In genomic region chr7:106418094-106418493, GRCh38 we compare ENCODE assay signal across 10 cellular contexts.
DNase-seq lines count a peak whose midpoint lies in the region; ATAC-seq and TF ChIP-seq lines count a peak whose summit lies in the region.
"Had no signal": no experiment of that assay in that cellular context is flagged by ENCODE, and none has a peak within 500 bp of the region (broad histone marks: within the 10 kb centered on the region; RNA-seq: fewer than 3 reads in every experiment).

No MANE protein-coding gene starts in this region.

- DNase-seq in LHCN-M2 (ENCODE audit: low read depth) = peak; percentile 41
- peak; percentile 46 for DNase-seq in foreskin melanocyte
- no peak for DNase-seq in spleen
- DNase-seq in stimulated activated CD4-positive, alpha-beta T cell treated with anti-CD3 and anti-CD28 coated beads, Interleukin-15, amount 100 ng/mL, for 24 hours = no peak
- DNase-seq: naive B cell, NCI-H2029, SJCRH30 had no signal

- peaks cover 0 to 24% (median 17%) of the 10 kb centered on the region in 8 donors for H3K9me3 ChIP-seq in spleen

- no peaks in the 10 kb centered on the region for H3K27me3 ChIP-seq in spleen (replicated peaks in 1 of 7)
- H3K27me3 ChIP-seq: SJCRH30 had no signal

- no peaks in the 10 kb centered on the region for H3K36me3 ChIP-seq in spleen
- H3K36me3 ChIP-seq: SJCRH30 had no signal

- intact Hi-C loops in spleen (cut with DNase I; ENCODE audit: low total_unique reads) = no loop called here

- no peak for ATAC-seq in HG03571 (IDR thresholded peaks at IDR 0.05; ENCODE audit: unreplicated experiment)
- no peak for ATAC-seq in GM18519 (IDR thresholded peaks at IDR 0.05; ENCODE audit: low FRiP score, unreplicated experiment)

- peaks cover 0 to 53% (median 29%) of the 10 kb centered on the region in 6 donors for H3K4me1 ChIP-seq in spleen

- 15 to 64% (median 43%) methylated on average over 1 of the region's 1 CpG for WGBS in spleen, 5 donors

- TF ChIP-seq CTCF in VCaP (conservative IDR thresholded peaks at IDR 0.05) (no peak), spleen (IDR thresholded peaks at IDR 0.05 in 8 of 11, conservative IDR thresholded peaks at IDR 0.05 in 3 of 11) (no peak)

- no peak for TF ChIP-seq POLR2A in spleen (IDR thresholded peaks at IDR 0.05)

- peak overlapping the region in 1 of 8 donors; percentile 60 for H3K4me3 ChIP-seq in spleen
- H3K4me3 ChIP-seq: SJCRH30 had no signal

- H3K27ac ChIP-seq in VCaP (peak overlapping the region; percentile 41), spleen (peak overlapping the region; percentile 29 to 95 (median 82))
- H3K27ac ChIP-seq: SJCRH30 had no signal

Comparison
In these comparisons a context has a peak if more than half of its experiments do, and no peak if none do; other contexts are left out.
1. DNase-seq: peak in LHCN-M2 (single experiment) and foreskin melanocyte (single experiment); none in spleen (single experiment) and stimulated activated CD4-positive, alpha-beta T cell treated with anti-CD3 and anti-CD28 coated beads, Interleukin-15, amount 100 ng/mL, for 24 hours (single experiment).